Comparison of ENCODE assay signal across 2 cellular contexts in the genomic region with DNA sequence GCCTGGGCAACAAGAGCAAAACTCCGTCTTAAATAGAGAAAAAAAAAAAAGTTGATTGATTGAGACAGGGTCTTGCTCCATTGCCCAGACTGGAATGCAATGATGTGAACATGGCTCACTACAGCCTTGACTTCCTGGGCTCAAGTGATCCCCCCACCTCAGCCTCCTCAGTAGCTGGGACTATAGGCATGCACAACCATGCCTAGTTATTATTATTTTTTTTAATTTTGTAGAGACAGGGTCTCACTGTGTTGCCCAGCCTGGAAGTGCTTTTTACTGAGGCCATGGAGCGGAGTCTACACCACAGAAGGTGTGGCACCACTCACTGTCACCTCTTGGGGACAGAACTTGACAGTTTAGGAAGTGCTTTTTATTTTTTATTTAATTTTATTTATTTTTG.
TF ChIP-seq lines count a peak whose summit lies in the region.

No MANE protein-coding gene starts in this region.

TF ChIP-seq in HEK293, 187 proteins besides CTCF, POLR2A, EP300 and RAD21:
- TF ChIP-seq SALL2 (tag by site-specific recombination; IDR thresholded peaks at IDR 0.05; ENCODE audit: borderline replicate concordance), result no peak
- no peak for TF ChIP-seq ZNF10 (tag by site-specific recombination; IDR thresholded peaks at IDR 0.05)
- peak; percentile 95 for TF ChIP-seq ZNF121 (tag by site-specific recombination; IDR thresholded peaks at IDR 0.05)
TF ChIP-seq in HEK293: peak in this region for 1.

TF ChIP-seq in K562, 482 proteins besides CTCF, POLR2A, EP300 and RAD21:
- no peak for TF ChIP-seq TCF7L2 (IDR thresholded peaks at IDR 0.05; ENCODE audit: low read depth, low read length)
- peak; percentile 72 for TF ChIP-seq ZNF121 (CRISPR knock-in tag; conservative IDR thresholded peaks at IDR 0.05)
